ENCODE assay signal across 1 cellular context in the genomic region with DNA sequence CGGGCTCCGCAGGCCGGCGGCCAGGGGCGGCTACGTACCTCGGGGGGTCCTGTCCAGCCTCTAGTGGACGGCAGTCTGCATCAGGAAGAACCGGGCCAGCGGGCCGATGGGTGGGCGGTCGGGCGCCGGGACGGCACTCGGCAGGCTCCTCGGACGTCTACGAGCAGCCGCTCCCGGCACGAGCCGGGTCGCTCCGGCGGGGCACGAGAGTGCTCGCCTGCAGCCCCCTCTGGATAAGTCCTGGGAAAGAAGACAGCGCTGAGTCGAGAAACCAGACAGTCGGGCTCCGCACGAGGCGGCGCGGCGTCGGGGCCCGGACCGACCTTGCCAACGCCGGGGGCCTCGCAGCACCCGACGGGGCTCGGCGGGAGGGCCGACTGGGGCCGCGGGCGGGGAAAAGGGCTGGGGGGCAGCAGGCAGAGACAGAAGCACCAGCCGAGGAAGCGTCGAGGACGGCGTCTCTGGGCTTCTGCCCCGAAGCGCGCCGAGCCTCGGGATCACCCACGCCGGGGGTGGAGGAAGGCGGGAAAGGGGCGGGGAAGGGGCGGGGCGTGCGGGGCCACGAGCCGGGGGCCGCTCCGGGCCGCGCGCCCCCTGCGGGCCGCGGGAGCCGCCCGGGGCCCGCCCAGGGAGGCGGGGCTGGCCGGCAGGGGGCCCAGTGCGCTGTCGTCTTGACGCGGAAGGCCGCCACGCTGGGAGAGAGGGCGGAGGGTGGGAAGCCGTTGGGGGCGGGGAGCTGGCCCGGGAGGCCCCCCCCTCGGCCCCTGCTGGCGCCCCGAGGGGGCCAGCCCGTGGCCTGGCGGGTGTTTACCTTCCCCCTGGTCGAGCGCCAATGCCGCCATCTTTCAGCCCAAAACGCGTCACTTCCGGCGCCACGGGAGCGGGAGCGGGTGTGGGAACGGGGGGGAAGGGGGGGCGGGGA.
A peak's percentile ranks its signal among the peaks of the same experiment; 100 is the strongest.
TF ChIP-seq lines count a peak whose summit lies in the region.

No MANE protein-coding gene starts in this region.

TF ChIP-seq in H1, 55 proteins besides CTCF, POLR2A, EP300 and RAD21 (continued from another document):
- peak; percentile 66; the same call in 1 of the 2 replicates for TF ChIP-seq CREB1 (IDR thresholded peaks at IDR 0.05)
- TF ChIP-seq TBP (IDR thresholded peaks at IDR 0.05; ENCODE audit: low read depth, low read length): peak; percentile 59; the same call in 1 of the 2 replicates
- TF ChIP-seq ASH2L (IDR thresholded peaks at IDR 0.05; ENCODE audit: low read length): peak; percentile 50
- TF ChIP-seq E2F6 (IDR thresholded peaks at IDR 0.05): no peak
- peak; percentile 48; the same call in 1 of the 2 replicates for TF ChIP-seq YY1 (IDR thresholded peaks at IDR 0.05; ENCODE audit: low read depth, low read length)
- peak; percentile 75 for TF ChIP-seq TAF1 (IDR thresholded peaks at IDR 0.05; ENCODE audit: low read depth, low read length)
- TF ChIP-seq PHF8 (conservative IDR thresholded peaks at IDR 0.05; ENCODE audit: low read depth, low read length): peak; percentile 48
